Comparison of ENCODE assay signal across 8 cellular contexts in genomic region chr6:28104392-28105250, GRCh38. TPM values are rescaled to one million over a fixed set of nuclear protein-coding genes. Genes with fewer than 3 reads are reported as not detected.
A peak's percentile ranks its signal among the peaks of the same experiment; 100 is the strongest.
DNase-seq lines count a peak whose midpoint lies in the region; ATAC-seq and TF ChIP-seq lines count a peak whose summit lies in the region.

No MANE protein-coding gene starts in this region.

- H3K4me3 Mint-ChIP-seq in T-helper 17 cell = peak overlapping the region; percentile 91

- in situ Hi-C loops in GM13976 (cut with MboI; ENCODE audit: low sequenced_read_pairs, unreplicated experiment) = no loop called here

- peak overlapping the region; percentile 85 for H3K27ac Mint-ChIP-seq in T-helper 17 cell

- H3K4me1 Mint-ChIP-seq in T-helper 17 cell = peaks cover 9% of the 10 kb centered on the region

- H3K9me3 ChIP-seq in T-helper 17 cell (ENCODE audit: control insufficient read depth, low read length, poor library complexity, severe bottlenecking) = no peaks in the 10 kb centered on the region
- no peaks in the 10 kb centered on the region for H3K9me3 ChIP-seq in ascending aorta
- H3K9me3 ChIP-seq in aorta (ENCODE audit: control insufficient read depth, low read length) = no peaks in the 10 kb centered on the region

- H3K36me3 ChIP-seq in ascending aorta (no peaks in the 10 kb centered on the region), aorta (ENCODE audit: control insufficient read depth in 1 of 2, insufficient read depth in 2 of 2, low read length in 1 of 2) (no peaks in the 10 kb centered on the region)

- peak; percentile 56 for TF ChIP-seq CTCF in GM13976 (IDR thresholded peaks at IDR 0.05; ENCODE audit: borderline replicate concordance, control extremely low read depth, extremely low read depth, insufficient read depth, missing control alignments)
- TF ChIP-seq CTCF in ascending aorta (IDR thresholded peaks at IDR 0.05) = peak; percentile 72 to 80 (median 79)

- peaks cover 4% of the 10 kb centered on the region for H3K36me3 Mint-ChIP-seq in T-helper 17 cell (ENCODE audit: low read depth)

- DNase-seq in GM13976 (ENCODE audit: low spot score) = peak; percentile 93
- peak; percentile 86 for DNase-seq in NCI-H146 (lab: John Stamatoyannopoulos, UW)
- peak; percentile 67 to 70 (median 69) for DNase-seq in T-helper 17 cell
- peak; percentile 26 to 86 for DNase-seq in ascending aorta (ENCODE audit: low spot score in 2 of 2)
- peak; percentile 73 to 82 for DNase-seq in hippocampal formation (lab: John Stamatoyannopoulos, UW)
- peak; percentile 69 for DNase-seq in renal cortical epithelial cell (ENCODE audit: low read depth)
- peak; percentile 87 to 90 for DNase-seq in aorta

- H3K27me3 Mint-ChIP-seq in T-helper 17 cell = peaks cover 6% of the 10 kb centered on the region

- no peaks in the 10 kb centered on the region for H3K27me3 ChIP-seq in ascending aorta
- H3K27me3 ChIP-seq in aorta (ENCODE audit: control insufficient read depth in 1 of 2, insufficient read depth in 2 of 2, low read length in 1 of 2) = no peaks in the 10 kb centered on the region

- peak; percentile 100 for ATAC-seq in HG02798 (IDR thresholded peaks at IDR 0.05; ENCODE audit: poor library complexity, unreplicated experiment)
- ATAC-seq in T-helper 17 cell = peak; percentile 99
- ATAC-seq in aorta (ENCODE audit: low FRiP score) = peak; percentile 94

- H3K27ac ChIP-seq in ascending aorta = peak overlapping the region; percentile 73 to 79
- H3K27ac ChIP-seq in aorta (ENCODE audit: low read depth in 1 of 2, low read length in 2 of 2) = peak overlapping the region in 1 of 2 donors; percentile 12

- H3K4me1 ChIP-seq in ascending aorta (peaks cover 0 to 3% of the 10 kb centered on the region in 2 donors), aorta (ENCODE audit: control insufficient read depth in 1 of 2, insufficient read depth in 2 of 2, low read length in 2 of 2) (no peaks in the 10 kb centered on the region)

- peak overlapping the region; percentile 82 to 88 for H3K4me3 ChIP-seq in ascending aorta
- peak overlapping the region; percentile 52 to 85 for H3K4me3 ChIP-seq in aorta (ENCODE audit: low read length in 2 of 2)

- intact Hi-C loops in ascending aorta (cut with DNase I) (loop anchor here (1.0 kb wide), 1 partner anchor 23 kb away; no protein-coding TSS in a partner anchor), aorta (cut with DNase I) (no loop called here)

- WGBS in aorta, 2 donors = 1% methylated on average over 54 of the region's 54 CpGs

RNA-seq across cellular contexts. Expression of gene ZSCAN16, which starts 19.8 kb away (rescaled TPM):
- total RNA-seq in T-helper 17 cell = 1 to 10 TPM; 7.8 to 8.3 TPM
- not detected for total RNA-seq in ascending aorta
- 8.0 and 8.7 TPM in 2 replicates for total RNA-seq in renal cortical epithelial cell
- 1 to 10 TPM; 4.4 to 5.0 TPM for total RNA-seq in aorta
- 1 to 10 TPM; 4.5 to 7.3 TPM for polyA plus RNA-seq in aorta

RNA-seq across cellular contexts. Expression of gene ZNF165, which starts 24.3 kb away (rescaled TPM):
- 1 to 10 TPM; 4.7 to 5.4 TPM for total RNA-seq in T-helper 17 cell
- not detected for total RNA-seq in ascending aorta
- 2.4 and 3.5 TPM in 2 replicates for total RNA-seq in renal cortical epithelial cell
- under 1 TPM; 0.24 to 0.42 TPM for total RNA-seq in aorta
- 1 to 10 TPM in 1 of 2 donors, under 1 TPM in 1; 0.61 to 2.1 TPM for polyA plus RNA-seq in aorta

RNA-seq across cellular contexts. Expression of gene ZKSCAN8, which starts 37.1 kb away (rescaled TPM):
- total RNA-seq in T-helper 17 cell (10 to 100 TPM; 20.2 to 24.6 TPM), ascending aorta (8.7 TPM), renal cortical epithelial cell (7.6 and 33.1 TPM in 2 replicates), aorta (10 to 100 TPM; 20.7 to 31.8 TPM)
- polyA plus RNA-seq in aorta = 10 to 100 TPM in 1 of 2 donors, 1 to 10 TPM in 1; 2.3 to 12.5 TPM
